In the genomic region with DNA sequence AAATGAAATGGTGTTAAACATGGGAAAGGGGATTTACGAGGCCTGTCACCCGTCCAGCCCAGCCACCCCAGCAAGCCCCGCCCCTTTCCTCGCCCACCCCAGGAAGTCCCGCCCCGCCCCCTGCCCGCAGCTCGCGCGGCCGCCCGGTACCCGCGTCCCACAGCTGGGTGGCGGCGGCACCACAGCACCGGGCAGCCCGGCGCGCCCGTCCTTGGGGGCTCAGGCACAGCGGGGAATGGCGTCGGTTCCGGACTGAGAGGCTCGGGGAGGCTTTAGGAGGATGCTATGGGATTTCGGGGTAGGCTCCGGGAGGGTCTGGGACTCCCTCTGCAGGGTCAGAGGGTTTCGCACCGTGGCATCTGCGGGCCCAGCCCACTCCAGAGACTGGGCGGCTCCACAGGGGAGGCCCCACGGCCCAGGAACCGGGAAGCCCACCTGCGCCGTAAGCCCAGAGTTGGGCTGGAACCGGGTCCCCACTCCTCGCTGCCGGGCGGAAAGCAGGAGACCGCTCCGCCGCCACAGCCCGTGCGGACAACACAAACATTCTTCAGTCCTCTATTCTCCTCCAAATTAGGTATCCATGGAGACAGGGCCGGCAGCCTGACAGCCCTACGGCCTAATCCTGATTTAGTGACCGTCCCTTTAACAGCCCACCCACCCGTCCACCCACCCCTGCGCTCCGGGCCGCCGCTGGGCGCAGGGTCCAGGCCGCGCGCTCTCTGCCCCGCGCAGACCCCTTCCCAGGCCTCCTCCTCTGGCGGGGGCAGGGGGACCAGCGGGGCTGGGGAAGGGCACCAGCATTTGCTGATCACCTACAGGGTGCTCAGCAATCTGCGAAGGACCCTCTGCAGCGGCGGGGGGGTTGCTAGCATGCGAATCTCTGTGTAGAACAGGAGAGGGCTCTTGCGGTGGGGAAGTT, we compare ENCODE assay signal across 8 cellular contexts. TPM values are rescaled to one million over a fixed set of nuclear protein-coding genes. Genes with fewer than 3 reads are reported as not detected.
A peak's percentile ranks its signal among the peaks of the same experiment; 100 is the strongest.
DNase-seq lines count a peak whose midpoint lies in the region; ATAC-seq and TF ChIP-seq lines count a peak whose summit lies in the region.

No MANE protein-coding gene starts in this region.

- no peaks in the 10 kb centered on the region for H3K9me3 ChIP-seq in HCT116 (ENCODE audit: control insufficient read depth in 1 of 2, insufficient read depth in 1 of 2, low read depth in 1 of 2, low read length in 2 of 2)
- no peaks in the 10 kb centered on the region for H3K9me3 ChIP-seq in esophagus muscularis mucosa
- H3K9me3 ChIP-seq in thyroid gland: no peaks in the 10 kb centered on the region

- H3K9ac ChIP-seq in HCT116 (ENCODE audit: low read length): no peak overlapping the region

- H3K27ac ChIP-seq in HCT116 (ENCODE audit: low read depth, low read length) (no peak overlapping the region), esophagus muscularis mucosa (replicated peaks in 1 of 4) (peak overlapping the region; percentile 55 to 68 (median 65)), thyroid gland (peak overlapping the region in 2 of 3 donors; percentile 65 to 73)

- TF ChIP-seq POLR2A in HCT116 (IDR thresholded peaks at IDR 0.05; ENCODE audit: borderline replicate concordance, extremely low read depth, insufficient read depth, insufficient read length): no peak
- TF ChIP-seq POLR2A in esophagus muscularis mucosa (IDR thresholded peaks at IDR 0.05; ENCODE audit: low read depth): no peak
- peak in 1 of 2 donors; percentile 31 for TF ChIP-seq POLR2A in thyroid gland (IDR thresholded peaks at IDR 0.05)

- no peaks in the 10 kb centered on the region for H3K79me2 ChIP-seq in HCT116 (ENCODE audit: insufficient read depth, low read length)

- CTCF ChIA-PET in HCT116 (lab: Charles Lee): no interaction called here
- CTCF ChIA-PET in activated CD4-positive, alpha-beta memory T cell treated with anti-CD3 and anti-CD28 coated beads, Interleukin-2, amount 10 ng/mL, durations not matched to agents 7 days and 5 days (lab: Charles Lee): no interaction called here

- ATAC-seq in HCT116: peak; percentile 2; the same call in 1 of the 2 replicates

- TF ChIP-seq RAD21 in HCT116 (IDR thresholded peaks at IDR 0.05; ENCODE audit: low read depth): no peak

- intact Hi-C loops in HCT116 (cut with micrococcal nuclease): no loop called here
- intact Hi-C loops in esophagus muscularis mucosa (cut with DNase I): no loop called here
- intact Hi-C loops in thyroid gland (cut with DNase I): no loop called here

- TF ChIP-seq EP300 in esophagus muscularis mucosa (IDR thresholded peaks at IDR 0.05): no peak

- peaks cover 51% of the 10 kb centered on the region for H3K27me3 Mint-ChIP-seq in activated CD4-positive, alpha-beta memory T cell treated with anti-CD3 and anti-CD28 coated beads, Interleukin-2, amount 10 ng/mL, durations not matched to agents 7 days and 5 days
- no peaks in the 10 kb centered on the region for H3K27me3 Mint-ChIP-seq in nephron progenitor cell (ENCODE audit: low read depth, poor library complexity)

- H3K4me3 Mint-ChIP-seq in activated CD4-positive, alpha-beta memory T cell treated with anti-CD3 and anti-CD28 coated beads, Interleukin-2, amount 10 ng/mL, durations not matched to agents 7 days and 5 days: peak overlapping the region; percentile 9
- H3K4me3 Mint-ChIP-seq in nephron progenitor cell: peak overlapping the region; percentile 89

- POLR2A ChIA-PET in HCT116 (lab: Charles Lee): no interaction called here
- POLR2A ChIA-PET in activated CD4-positive, alpha-beta memory T cell treated with anti-CD3 and anti-CD28 coated beads, Interleukin-2, amount 10 ng/mL, durations not matched to agents 7 days and 5 days (lab: Charles Lee): no interaction called here

- peaks cover 0 to 4% of the 10 kb centered on the region in 2 experiments; a peak in 2 of 4 replicates for H3K4me1 ChIP-seq in HCT116 (ENCODE audit: control insufficient read depth in 1 of 2, insufficient read depth in 2 of 2, low read length in 2 of 2)
- H3K4me1 ChIP-seq in esophagus muscularis mucosa: peaks cover 28 to 52% (median 48%) of the 10 kb centered on the region in 4 donors
- peaks cover 14 to 37% of the 10 kb centered on the region in 2 donors for H3K4me1 ChIP-seq in thyroid gland

- H3K4me3 ChIP-seq in HCT116 (replicated peaks in 1 of 2; ENCODE audit: low read depth in 1 of 2, low read length in 2 of 2) (no peak overlapping the region), esophagus muscularis mucosa (peak overlapping the region; percentile 56 to 68 (median 58)), thyroid gland (replicated peaks in 1 of 3) (peak overlapping the region in 2 of 3 donors; percentile 20 to 63)

- no peaks in the 10 kb centered on the region for H3K36me3 ChIP-seq in HCT116 (ENCODE audit: control insufficient read depth in 1 of 2, insufficient read depth in 2 of 2, low read length in 2 of 2)
- no peaks in the 10 kb centered on the region for H3K36me3 ChIP-seq in esophagus muscularis mucosa
- H3K36me3 ChIP-seq in thyroid gland: no peaks in the 10 kb centered on the region

- H3K27ac Mint-ChIP-seq in activated CD4-positive, alpha-beta memory T cell treated with anti-CD3 and anti-CD28 coated beads, Interleukin-2, amount 10 ng/mL, durations not matched to agents 7 days and 5 days: no peak overlapping the region
- H3K27ac Mint-ChIP-seq in nephron progenitor cell: peak overlapping the region; percentile 94

- RAD21 ChIA-PET in HCT116 (lab: Charles Lee; ENCODE audit: low non-redundant PET in 1 of 2, low total read pairs in 2 of 2, uncharacterized antibody in 2 of 2, unreplicated experiment in 2 of 2): no interaction called here

- TF ChIP-seq CTCF in HCT116 (IDR thresholded peaks at IDR 0.05 in 2 of 3, conservative IDR thresholded peaks at IDR 0.05 in 1 of 3; ENCODE audit: borderline replicate concordance in 1 of 3, insufficient read depth in 1 of 3, low read depth in 2 of 3, low read length in 2 of 3) (no peak), esophagus muscularis mucosa (IDR thresholded peaks at IDR 0.05) (no peak), nephron progenitor cell (IDR thresholded peaks at IDR 0.05) (no peak), thyroid gland (IDR thresholded peaks at IDR 0.05) (no peak)

- no peaks in the 10 kb centered on the region for H3K9me2 ChIP-seq in HCT116 (ENCODE audit: insufficient read depth)

- no peak for DNase-seq in HCT116 (ENCODE audit: low read depth, low spot score)
- peak; percentile 25 for DNase-seq in activated CD4-positive, alpha-beta memory T cell treated with anti-CD3 and anti-CD28 coated beads, Interleukin-2, amount 10 ng/mL, durations not matched to agents 7 days and 5 days
- DNase-seq in esophagus muscularis mucosa (ENCODE audit: extremely low spot score): no peak
- DNase-seq in nephron progenitor cell: peak; percentile 88
- DNase-seq in thyroid gland: peak; percentile 34 to 55
- no peak for DNase-seq in HCEC 1CT
- no peak for DNase-seq in NCI-H446 treated with DMSO at 0.1 percent for 48 hours (lab: John Stamatoyannopoulos, UW)
- no peak for DNase-seq in epidermal melanocyte (ENCODE audit: insufficient read length, low spot score)

- 0% methylated on average over 4 of the region's 66 CpGs for WGBS in esophagus muscularis mucosa
- WGBS in thyroid gland, 2 donors: 0 to 1% methylated on average over 4 to 25 of the region's 66 CpGs

- H3K4me2 ChIP-seq in HCT116 (ENCODE audit: low read length): peak overlapping the region; percentile 66

- H3K27me3 ChIP-seq in HCT116 (ENCODE audit: insufficient read depth, low read length): no peaks in the 10 kb centered on the region
- H3K27me3 ChIP-seq in esophagus muscularis mucosa: peaks cover 0 to 81% (median 32%) of the 10 kb centered on the region in 4 donors
- peaks cover 9% of the 10 kb centered on the region for H3K27me3 ChIP-seq in thyroid gland

- H3K36me3 Mint-ChIP-seq in activated CD4-positive, alpha-beta memory T cell treated with anti-CD3 and anti-CD28 coated beads, Interleukin-2, amount 10 ng/mL, durations not matched to agents 7 days and 5 days (ENCODE audit: low read depth): no peaks in the 10 kb centered on the region
- no peaks in the 10 kb centered on the region for H3K36me3 Mint-ChIP-seq in nephron progenitor cell (ENCODE audit: low read depth)

- H3K9me3 Mint-ChIP-seq in activated CD4-positive, alpha-beta memory T cell treated with anti-CD3 and anti-CD28 coated beads, Interleukin-2, amount 10 ng/mL, durations not matched to agents 7 days and 5 days: no peaks in the 10 kb centered on the region
- H3K9me3 Mint-ChIP-seq in nephron progenitor cell: no peaks in the 10 kb centered on the region

- peaks cover 22% of the 10 kb centered on the region for H3K4me1 Mint-ChIP-seq in activated CD4-positive, alpha-beta memory T cell treated with anti-CD3 and anti-CD28 coated beads, Interleukin-2, amount 10 ng/mL, durations not matched to agents 7 days and 5 days
- H3K4me1 Mint-ChIP-seq in nephron progenitor cell: peaks cover 73% of the 10 kb centered on the region

- no peak overlapping the region for H2AFZ ChIP-seq in HCT116 (ENCODE audit: low read depth, low read length, poor library complexity, severe bottlenecking)

- BruUV-seq in HCT116 (replicated peaks; lab: Mats Ljungman, UMichigan): no TSS peak

- no peaks in the 10 kb centered on the region for H4K20me1 ChIP-seq in HCT116 (ENCODE audit: insufficient read depth)

TF ChIP-seq in HCT116, 20 proteins besides CTCF, POLR2A, EP300 and RAD21:
- TF ChIP-seq TCF7L2 (IDR thresholded peaks at IDR 0.05; ENCODE audit: borderline replicate concordance, extremely low read depth, insufficient read depth, insufficient read length): no peak

RNA-seq across cellular contexts. Expression of a gene that starts 1.3 kb away (rescaled TPM):
- total RNA-seq in HCT116 (2021; ENCODE audit: unreplicated experiment): 0.27 TPM
- polyA plus RNA-seq in HCT116 (2012): 0.04 and 0.05 TPM in 2 replicates
- total RNA-seq in activated CD4-positive, alpha-beta memory T cell treated with anti-CD3 and anti-CD28 coated beads, Interleukin-2, amount 10 ng/mL, durations not matched to agents 7 days and 5 days: under 1 TPM; 0.23 to 0.33 TPM
- total RNA-seq in esophagus muscularis mucosa: under 1 TPM; 0.23 to 0.42 (median 0.36) TPM
- 1 to 10 TPM in 2 of 4 donors, under 1 TPM in 2; 0.45 to 1.6 (median 1.1) TPM for total RNA-seq in thyroid gland

RNA-seq across cellular contexts. Expression of a gene that starts 40.7 kb away (rescaled TPM):
- total RNA-seq in HCT116 (2021; ENCODE audit: unreplicated experiment) (not detected), esophagus muscularis mucosa (not detected), thyroid gland (not detected)
- 0.04 and 0.05 TPM in 2 replicates for polyA plus RNA-seq in HCT116 (2012)
- not detected for total RNA-seq in activated CD4-positive, alpha-beta memory T cell treated with anti-CD3 and anti-CD28 coated beads, Interleukin-2, amount 10 ng/mL, durations not matched to agents 7 days and 5 days

Comparison
In these comparisons a context has a peak if more than half of its experiments do, and no peak if none do; other contexts are left out.
1. DNase-seq: peak in activated CD4-positive, alpha-beta memory T cell treated with anti-CD3 and anti-CD28 coated beads, Interleukin-2, amount 10 ng/mL, durations not matched to agents 7 days and 5 days (single experiment), nephron progenitor cell (single experiment) and thyroid gland (2 of 2); none in HCT116 (single experiment), esophagus muscularis mucosa (single experiment), HCEC 1CT (single experiment), NCI-H446 treated with DMSO at 0.1 percent for 48 hours (single experiment) and epidermal melanocyte (single experiment).
2. H3K4me3 ChIP-seq: peak in esophagus muscularis mucosa (4 of 4) and thyroid gland (2 of 3); none in HCT116 (0 of 2).